In genomic region chr20:38363004-38363747, GRCh38 we compare ENCODE assay signal across 26 cellular contexts. TPM values are rescaled to one million over a fixed set of nuclear protein-coding genes. Genes with fewer than 3 reads are reported as not detected.
"Had no signal": no experiment of that assay in that cellular context is flagged by ENCODE, and none has a peak within 500 bp of the region (broad histone marks: within the 10 kb centered on the region; RNA-seq: fewer than 3 reads in every experiment).

No MANE protein-coding gene starts in this region.

- H3K27ac ChIP-seq: HL-60, SJSA1, SK-N-MC had no signal

- FAIRE-seq: RCC 7860 had no signal

- H3K9me3 Mint-ChIP-seq: IgD-negative memory B cell had no signal

- H3K36me3 ChIP-seq: SJSA1 had no signal

- H3K4me1 Mint-ChIP-seq: IgD-negative memory B cell had no signal

- H3K9me3 ChIP-seq: SJSA1 had no signal

- H3K27me3 Mint-ChIP-seq: IgD-negative memory B cell had no signal

- DNase-seq: KBM-7, MV-4-11, NCI-H1048, NCI-H1105, NCI-H1417 treated with DMSO at 0.1 percent for 48 hours, NCI-H146, NCI-H1694 treated with DMSO at 0.1 percent for 48 hours, NCI-H1930, NCI-H2081, NCI-H2171, NCI-H226, NCI-H446, NCI-H510A, NCI-H524 treated with DMSO at 0.1 percent for 48 hours, NCI-H69, NCI-H774, Right ventricle myocardium superior, RPMI8226, SIG-M5 had no signal

- H3K27ac Mint-ChIP-seq: IgD-negative memory B cell had no signal

- H3K4me3 ChIP-seq: SJSA1, SK-N-MC had no signal

- H3K4me3 Mint-ChIP-seq: IgD-negative memory B cell had no signal

- H3K27me3 ChIP-seq: SJSA1 had no signal

- H3K4me1 ChIP-seq: SJSA1 had no signal

RNA-seq across cellular contexts. Expression of gene LBP, which starts 16.9 kb away (rescaled TPM):
- total RNA-seq: LHCN-M2, MCF 10A, Right ventricle myocardium superior, SJSA1 had no signal
- polyA plus RNA-seq: IgD-negative memory B cell had no signal

RNA-seq across cellular contexts. Expression of gene BPI, which starts 59.2 kb away (rescaled TPM):
- total RNA-seq: LHCN-M2, MCF 10A had no signal
- polyA plus RNA-seq: IgD-negative memory B cell had no signal
